In the genomic region with DNA sequence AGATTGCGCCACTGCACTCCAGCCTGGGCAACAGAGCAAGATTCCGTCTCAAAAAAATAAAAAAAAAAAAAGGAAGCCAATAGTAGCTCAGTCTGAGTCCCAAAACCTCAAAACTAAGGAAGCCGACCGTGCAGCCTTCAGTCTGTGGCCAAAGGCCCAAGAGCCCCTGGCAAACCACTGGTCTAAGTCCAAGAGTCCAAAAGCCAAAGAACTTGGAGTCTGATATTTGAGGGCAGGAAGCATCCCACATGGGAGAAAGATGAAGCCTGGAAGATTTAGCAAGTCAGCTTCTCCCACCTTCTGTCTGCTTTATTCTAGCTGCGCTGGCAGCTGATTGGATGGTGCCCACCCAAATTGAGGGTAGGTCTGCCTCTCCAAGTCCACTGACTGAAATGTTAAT, we compare ENCODE assay signal across 5 cellular contexts. TPM values are rescaled to one million over a fixed set of nuclear protein-coding genes. Genes with fewer than 3 reads are reported as not detected.
"Had no signal": no experiment of that assay in that cellular context is flagged by ENCODE, and none has a peak within 500 bp of the region (broad histone marks: within the 10 kb centered on the region; RNA-seq: fewer than 3 reads in every experiment).

No MANE protein-coding gene starts in this region.

RNA-seq across cellular contexts. Expression of a gene that starts 4.0 kb away (rescaled TPM):
- total RNA-seq: GM23338, H1, H9, HT-29 had no signal
- polyA plus RNA-seq: GM23338, H1, IgD-negative memory B cell had no signal
